In genomic region chr4:2273221-2273620, GRCh38 we compare ENCODE assay signal across 23 cellular contexts.
"Had no signal": no experiment of that assay in that cellular context is flagged by ENCODE, and none has a peak within 500 bp of the region (broad histone marks: within the 10 kb centered on the region; RNA-seq: fewer than 3 reads in every experiment).

No MANE protein-coding gene starts in this region.

- H3K4me1 ChIP-seq: Peyer's patch had no signal

- H3K27ac ChIP-seq: Peyer's patch, RWPE1 had no signal

- H3K9me3 ChIP-seq: Peyer's patch had no signal

- H3K27me3 ChIP-seq: Peyer's patch had no signal

- DNase-seq: activated CD4-positive, alpha-beta memory T cell treated with anti-CD3 and anti-CD28 coated beads for 36 hours; activated CD4-positive, alpha-beta T cell treated with anti-CD3 and anti-CD28 coated beads, Interleukin-2, amount 10 ng/mL, durations not matched to agents 7 days and 5 days; activated CD4-positive, CD25-positive, alpha-beta regulatory T cell; activated gamma-delta T cell treated with Interleukin-2 at 50 U/mL for 16 hours; activated naive CD4-positive, alpha-beta T cell treated with anti-CD3 and anti-CD28 coated beads, Interleukin-2, amount 10 ng/mL, durations not matched to agents 7 days and 5 days; activated naive CD8-positive, alpha-beta T cell treated with anti-CD3 and anti-CD28 coated beads for 36 hours; activated T-cell treated with anti-CD3 and anti-CD28 coated beads for 4 hours; activated T-cell treated with anti-CD3 and anti-CD28 coated beads, Interleukin-2, amount 50 U/mL, for 48 hours; anterior cingulate cortex; KG1; MV-4-11; NCI-H1092 treated with DMSO at 0.1 percent for 48 hours; NCI-H1417 treated with DMSO at 0.1 percent for 48 hours; NCI-H1694; NCI-H2029; NCI-H2107; NCI-H2171 treated with DMSO at 0.1 percent for 48 hours; NCI-H226; NCI-H526 treated with DMSO at 0.1 percent for 48 hours; NCI-H82; Peyer's patch; SHP77 treated with DMSO at 0.1 percent for 48 hours had no signal

- H3K4me3 ChIP-seq: Peyer's patch had no signal
